In the genomic region with DNA sequence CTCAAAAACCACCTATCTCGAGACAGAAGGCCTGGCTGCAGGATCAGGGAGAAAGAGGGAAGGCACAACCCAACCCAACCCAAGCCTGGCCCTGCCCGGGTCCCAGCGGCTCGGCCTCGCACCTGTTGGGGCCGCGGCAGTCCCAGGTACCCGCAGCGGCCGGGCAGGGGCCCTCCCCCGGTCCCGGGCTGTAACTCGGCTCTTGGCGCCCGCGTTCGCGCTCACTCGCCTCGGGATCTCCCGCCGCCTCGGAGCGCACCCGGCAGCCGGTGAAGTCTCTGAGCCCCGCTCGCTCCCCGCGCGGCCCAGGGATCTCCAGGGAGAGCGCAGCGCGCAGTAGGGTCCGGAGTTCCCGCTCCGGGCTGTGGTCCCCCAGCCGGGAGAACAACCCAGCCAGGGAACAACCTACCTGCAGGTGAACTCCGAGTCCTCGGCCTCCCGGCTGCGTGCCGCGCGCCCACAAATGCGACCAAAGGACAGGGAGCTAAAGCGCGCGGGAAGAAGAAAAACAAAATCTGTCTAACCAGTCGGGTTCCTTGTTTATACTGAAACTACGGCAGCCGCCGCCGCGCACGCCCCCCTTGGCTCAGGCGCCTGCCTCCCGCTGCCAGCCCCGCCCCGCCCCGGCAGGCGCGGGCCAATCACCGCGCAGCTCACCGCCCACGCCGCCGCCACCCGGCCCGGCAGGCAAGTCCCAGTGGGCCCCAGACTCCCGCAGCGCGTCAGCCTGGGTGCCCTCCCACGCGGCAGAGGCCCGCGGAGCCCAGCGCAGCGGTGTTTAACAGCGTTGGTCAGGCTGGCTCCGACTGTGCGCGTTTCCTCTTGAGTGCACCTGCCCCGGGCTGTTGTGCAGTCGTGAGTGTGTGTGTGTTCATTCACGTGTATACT, we compare ENCODE assay signal across 8 cellular contexts. TPM values are rescaled to one million over a fixed set of nuclear protein-coding genes. Genes with fewer than 3 reads are reported as not detected.
DNase-seq lines count a peak whose midpoint lies in the region; ATAC-seq and TF ChIP-seq lines count a peak whose summit lies in the region.

A gene (minus strand): TSS at position 547 of the 888 bp plus-strand sequence. CDS start 12,399 bp downstream, outside the sequence.

- peaks cover 26% of the 10 kb centered on the region for H3K79me2 ChIP-seq in hepatocyte

- intact Hi-C loops in ascending aorta (cut with DNase I) (loop anchor here (2.0 to 5.0 kb wide), 4 partner anchors 813 to 1541 kb away; a partner anchor contains a TSS), uterus (cut with DNase I; ENCODE audit: low total_unique reads) (no loop called here)

- H3K4me3 ChIP-seq in ascending aorta (peak within 1 kb of the TSS; percentile 76 to 94), hepatocyte (peak within 1 kb of the TSS; percentile 82), uterus (peak within 1 kb of the TSS; percentile 66 to 69)

- peaks cover 0 to 10% of the 10 kb centered on the region in 2 donors for H3K4me1 ChIP-seq in ascending aorta
- H3K4me1 ChIP-seq in hepatocyte (ENCODE audit: insufficient read depth) = no peaks in the 10 kb centered on the region
- no peaks in the 10 kb centered on the region for H3K4me1 ChIP-seq in uterus

- ATAC-seq in GM18502 (IDR thresholded peaks at IDR 0.05; ENCODE audit: poor library complexity, unreplicated experiment) (peak; percentile 95), HG02938 (IDR thresholded peaks at IDR 0.05; ENCODE audit: unreplicated experiment) (peak; percentile 83)

- no peaks in the 10 kb centered on the region for H3K36me3 ChIP-seq in ascending aorta
- no peaks in the 10 kb centered on the region for H3K36me3 ChIP-seq in hepatocyte (replicated peaks; ENCODE audit: insufficient read depth, low read depth)
- no peaks in the 10 kb centered on the region for H3K36me3 ChIP-seq in uterus

- TF ChIP-seq CTCF in ascending aorta (IDR thresholded peaks at IDR 0.05) (peak in 1 of 3 experiments; percentile 24), hepatocyte (IDR thresholded peaks at IDR 0.05; ENCODE audit: poor library complexity) (no peak), uterus (IDR thresholded peaks at IDR 0.05) (no peak)

- TF ChIP-seq POLR2A in uterus (IDR thresholded peaks at IDR 0.05) = peak; percentile 58 to 61

- H2AFZ ChIP-seq in hepatocyte = peak within 1 kb of the TSS; percentile 60

- peak within 1 kb of the TSS; percentile 71 for H3K4me2 ChIP-seq in hepatocyte

- H3K9me3 ChIP-seq in ascending aorta (no peaks in the 10 kb centered on the region), hepatocyte (ENCODE audit: low read depth) (no peaks in the 10 kb centered on the region), uterus (no peaks in the 10 kb centered on the region)

- no peaks in the 10 kb centered on the region for H4K20me1 ChIP-seq in hepatocyte (ENCODE audit: insufficient read depth, poor library complexity, severe bottlenecking)

- no peaks in the 10 kb centered on the region for H3K27me3 ChIP-seq in ascending aorta
- no peaks in the 10 kb centered on the region for H3K27me3 ChIP-seq in hepatocyte
- H3K27me3 ChIP-seq in uterus = no peaks in the 10 kb centered on the region

- peak within 1 kb of the TSS; percentile 84 to 92 for H3K27ac ChIP-seq in ascending aorta
- peak within 1 kb of the TSS; percentile 94 for H3K27ac ChIP-seq in hepatocyte
- H3K27ac ChIP-seq in uterus = peak within 1 kb of the TSS; percentile 72 to 78

- no peaks in the 10 kb centered on the region for H3K9me2 ChIP-seq in hepatocyte (replicated peaks; ENCODE audit: insufficient read depth)

- under 1% methylated on average over 62 of the region's 87 CpGs for WGBS in hepatocyte (ENCODE audit: low lambda C conversion rate, missing lambda C conversion rate)

- DNase-seq in NCI-H187 (lab: John Stamatoyannopoulos, UW) (peak; percentile 87 to 88), T-helper 9 cell (peak; percentile 87), ascending aorta (ENCODE audit: low spot score in 2 of 2) (peak; percentile 78 to 95), hepatocyte (ENCODE audit: low spot score) (peak; percentile 95), renal cortical epithelial cell (ENCODE audit: low read depth) (peak; percentile 86), uterus (peak; percentile 79 to 84)

RNA-seq across cellular contexts. Expression of the gene that starts here (rescaled TPM):
- total RNA-seq in ascending aorta (8.4 TPM), hepatocyte (28.6 and 53.4 TPM in 2 replicates), renal cortical epithelial cell (14.3 and 55.9 TPM in 2 replicates), uterus (10 to 100 TPM in 2 of 4 donors, 1 to 10 TPM in 1, under 1 TPM in 1; 0.77 to 25.9 (median 12.2) TPM)
- 26.6 and 29.1 TPM in 2 replicates for polyA plus RNA-seq in hepatocyte

Comparison
In these comparisons a context has a peak if more than half of its experiments do, and no peak if none do; other contexts are left out.
1. Peak in every context shown above with its lines: DNase-seq, ATAC-seq, H3K4me3 ChIP-seq and H3K27ac ChIP-seq.